27 cellular contexts compared by ENCODE assay signal in the genomic region with DNA sequence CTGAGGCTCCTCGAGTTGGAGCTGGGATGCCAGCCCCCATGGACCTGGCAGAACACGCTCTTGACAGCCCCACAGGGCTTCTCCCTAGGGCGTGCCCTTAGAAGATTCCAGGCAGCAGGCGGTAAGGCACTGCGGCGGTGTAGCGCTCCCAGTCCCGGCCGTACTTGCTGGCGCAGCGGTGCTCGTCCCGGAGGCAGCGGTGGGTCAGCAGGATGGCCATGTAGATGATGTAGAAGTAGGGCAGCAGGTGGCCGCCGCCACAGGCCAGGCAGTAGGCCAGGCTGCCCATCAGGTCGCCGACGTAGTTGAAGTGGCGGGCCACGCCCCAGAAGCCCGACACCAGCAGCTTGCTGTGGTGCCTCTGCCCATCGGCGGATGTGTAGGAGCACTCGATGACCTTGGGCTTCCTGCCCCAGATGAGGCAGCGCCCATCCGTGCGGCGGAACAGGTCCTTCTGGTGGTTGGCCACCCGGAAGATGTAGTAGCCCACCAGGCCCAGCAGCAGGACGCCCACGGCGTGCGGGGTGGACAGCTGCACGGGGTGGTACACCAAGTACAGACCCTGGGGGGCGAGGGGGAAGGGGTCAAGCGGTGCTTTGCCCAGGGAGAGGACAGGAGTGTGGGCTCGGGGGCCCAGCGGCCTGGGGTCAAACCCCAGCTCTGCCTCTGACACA.
"Had no signal": no experiment of that assay in that cellular context is flagged by ENCODE, and none has a peak within 500 bp of the region (broad histone marks: within the 10 kb centered on the region; RNA-seq: fewer than 3 reads in every experiment).

No MANE protein-coding gene starts in this region.

- H3K9me3 ChIP-seq: gastroesophageal sphincter, tibial nerve had no signal

- H3K36me3 ChIP-seq: neural progenitor cell had no signal

- H3K4me1 ChIP-seq: neural progenitor cell had no signal

- H3K79me2 ChIP-seq: hepatocyte had no signal

- H3K9ac ChIP-seq: neural progenitor cell had no signal

- H3K4me3 ChIP-seq: coronary artery, gastroesophageal sphincter, hepatocyte, neural progenitor cell, tibial nerve had no signal

- H3K27me3 ChIP-seq: gastroesophageal sphincter, hepatocyte, neural progenitor cell, tibial nerve had no signal

- H3K4me2 ChIP-seq: hepatocyte, neural progenitor cell had no signal

- ATAC-seq: activated CD4-positive, CD25-positive, alpha-beta regulatory T cell treated with anti-CD3 and anti-CD28 coated beads, Interleukin-2, amount 50 U/mL, for 24 hours; activated naive CD8-positive, alpha-beta T cell treated with anti-CD3 and anti-CD28 coated beads, Interleukin-2, amount 50 U/mL, for 24 hours; gastroesophageal sphincter; left cardiac atrium; natural killer cell; sciatic nerve; stimulated activated memory B cell treated with anti-CD40 and anti-IgM and Interleukin-4, amounts not matched to agents 10 μg/mL and 1 μg/mL and 100 μg/mL, for 72 hours; stimulated activated naive CD8-positive, alpha-beta T cell treated with anti-CD3 and anti-CD28 coated beads, Interleukin-15, amount 100 ng/mL, for 72 hours; T-helper 17 cell had no signal

- H3K27ac ChIP-seq: coronary artery, gastroesophageal sphincter, hepatocyte, neural progenitor cell, tibial nerve, WERI-Rb-1 had no signal

- DNase-seq: activated CD4-positive, alpha-beta memory T cell treated with anti-CD3 and anti-CD28 coated beads, Interleukin-2, amount 10 ng/mL, durations not matched to agents 7 days and 5 days; activated CD4-positive, alpha-beta T cell treated with anti-CD3 and anti-CD28 coated beads, Interleukin-2, amount 10 ng/mL, durations not matched to agents 7 days and 5 days; activated CD8-positive, alpha-beta memory T cell treated with anti-CD3 and anti-CD28 coated beads, Interleukin-2, amount 50 U/mL, for 48 hours; activated naive CD8-positive, alpha-beta T cell treated with anti-CD3 and anti-CD28 coated beads, Interleukin-2, amount 50 U/mL, for 24 hours; activated T-cell treated with anti-CD3 and anti-CD28 coated beads, Interleukin-2, amount 50 U/mL, for 24 hours; amygdala; cerebellar nuclear complex; islet precursor cell; left cardiac atrium; mesenchymal stem cell; natural killer cell; small intestine; stimulated activated CD4-positive, alpha-beta T cell treated with anti-CD3 and anti-CD28 coated beads, Interleukin-1b, Interleukin-23, amount 100 ng/mL, for 48 hours; stimulated activated CD4-positive, alpha-beta T cell treated with anti-CD3 and anti-CD28 coated beads, Interleukin-4, amount 100 ng/mL, for 4 hours; stimulated activated CD8-positive, alpha-beta memory T cell treated with anti-CD3 and anti-CD28 coated beads, Interleukin-4, amount 100 ng/mL, for 48 hours; stimulated activated naive CD8-positive, alpha-beta T cell treated with anti-CD3 and anti-CD28 coated beads, Interleukin-15, amount 100 ng/mL, for 72 hours; T-helper 17 cell; T1000; WERI-Rb-1 had no signal

- H2AFZ ChIP-seq: hepatocyte, neural progenitor cell had no signal
